31 cellular contexts compared by ENCODE assay signal in the genomic region with DNA sequence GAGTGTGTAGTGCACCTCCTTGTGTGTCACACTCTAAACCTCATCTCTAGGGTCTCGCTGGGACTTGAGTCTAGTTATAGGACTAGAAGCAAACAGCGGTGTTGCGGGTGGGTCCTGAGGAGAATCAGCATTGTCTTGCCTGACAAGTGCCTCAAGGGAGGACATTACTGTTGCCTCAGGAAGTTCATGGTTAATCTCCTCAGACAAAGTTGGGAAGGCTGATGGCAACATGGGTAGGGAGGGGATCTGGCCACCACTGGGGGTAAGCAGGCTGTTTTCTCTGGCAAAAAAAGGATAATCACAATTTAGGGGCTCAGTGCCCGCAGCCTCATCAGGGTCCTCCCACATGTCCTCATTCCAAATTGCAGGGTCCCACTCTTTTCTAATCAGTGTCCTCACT. TPM values are rescaled to one million over a fixed set of nuclear protein-coding genes. Genes with fewer than 3 reads are reported as not detected.
"Had no signal": no experiment of that assay in that cellular context is flagged by ENCODE, and none has a peak within 500 bp of the region (broad histone marks: within the 10 kb centered on the region; RNA-seq: fewer than 3 reads in every experiment).

No MANE protein-coding gene starts in this region.

- FAIRE-seq: pancreas, urothelium cell line had no signal

- H3K4me1 ChIP-seq: neural progenitor cell, pancreas, prostate gland, right lobe of liver, spleen, suprapubic skin, testis, tibial artery, transverse colon, upper lobe of left lung had no signal

- DNase-seq: naive thymus-derived CD4-positive, alpha-beta T cell; natural killer cell; occipital lobe; pancreas; retina; right cardiac atrium; right lobe of liver; spleen; stimulated activated CD4-positive, alpha-beta T cell treated with anti-CD3 and anti-CD28 coated beads, Interleukin-12 subunit alpha, Interleukin-12 subunit beta, amount 100 ng/mL, for 4 hours; stimulated activated CD4-positive, alpha-beta T cell treated with anti-CD3 and anti-CD28 coated beads, Interleukin-1b, Interleukin-23, amount 100 ng/mL, for 48 hours; stimulated activated CD4-positive, alpha-beta T cell treated with anti-CD3 and anti-CD28 coated beads, Interleukin-4, amount 100 ng/mL, for 1 hour; stimulated activated CD4-positive, alpha-beta T cell treated with anti-CD3 and anti-CD28 coated beads, Interleukin-4, amount 100 ng/mL, for 4 hours; stimulated activated CD8-positive, alpha-beta memory T cell treated with anti-CD3 and anti-CD28 coated beads, Interleukin-4, amount 100 ng/mL, for 48 hours; stimulated activated naive CD4-positive, alpha-beta T cell; stimulated activated naive CD8-positive, alpha-beta T cell treated with anti-CD3 and anti-CD28 coated beads, Interleukin-15, amount 100 ng/mL, for 72 hours; stimulated activated naive CD8-positive, alpha-beta T cell treated with anti-CD3 and anti-CD28 coated beads, Interleukin-15, Interleukin-2, amounts not matched to agents 100 U/mL and 50 U/mL, for 24 hours; substantia nigra; testis; tibial artery; transverse colon; upper lobe of left lung had no signal

- H3K27me3 ChIP-seq: neural progenitor cell, pancreas, right lobe of liver, spleen, suprapubic skin, testis, tibial artery, transverse colon, upper lobe of left lung had no signal

- H3K27ac ChIP-seq: neural progenitor cell, pancreas, prostate gland, right lobe of liver, skin epidermis, spleen, suprapubic skin, testis, tibial artery, transverse colon, upper lobe of left lung had no signal

- H3K4me1 Mint-ChIP-seq: natural killer cell, nephron had no signal

- H3K9me3 ChIP-seq: pancreas, prostate gland, right lobe of liver, spleen, suprapubic skin, testis, tibial artery, transverse colon, upper lobe of left lung had no signal

- H3K4me3 Mint-ChIP-seq: naive thymus-derived CD4-positive, alpha-beta T cell; natural killer cell; nephron; neural progenitor cell; stimulated activated memory B cell treated with anti-CD40 and anti-IgM and Interleukin-4, amounts not matched to agents 10 μg/mL and 1 μg/mL and 100 μg/mL, for 72 hours; stimulated activated naive CD8-positive, alpha-beta T cell treated with anti-CD3 and anti-CD28 coated beads, Interleukin-15, amount 100 ng/mL, for 72 hours had no signal

- H3K9me3 Mint-ChIP-seq: naive thymus-derived CD4-positive, alpha-beta T cell; natural killer cell; stimulated activated memory B cell treated with anti-CD40 and anti-IgM and Interleukin-4, amounts not matched to agents 10 μg/mL and 1 μg/mL and 100 μg/mL, for 72 hours; stimulated activated naive CD8-positive, alpha-beta T cell treated with anti-CD3 and anti-CD28 coated beads, Interleukin-15, amount 100 ng/mL, for 72 hours had no signal

- H3K27ac Mint-ChIP-seq: naive thymus-derived CD4-positive, alpha-beta T cell; natural killer cell; nephron; neural progenitor cell; stimulated activated memory B cell treated with anti-CD40 and anti-IgM and Interleukin-4, amounts not matched to agents 10 μg/mL and 1 μg/mL and 100 μg/mL, for 72 hours; stimulated activated naive CD8-positive, alpha-beta T cell treated with anti-CD3 and anti-CD28 coated beads, Interleukin-15, amount 100 ng/mL, for 72 hours had no signal

- H3K4me3 ChIP-seq: neural progenitor cell, pancreas, prostate gland, right lobe of liver, skin epidermis, smooth muscle cell, spleen, suprapubic skin, testis, tibial artery, transverse colon, upper lobe of left lung had no signal

- H2AFZ ChIP-seq: neural progenitor cell had no signal

- H3K4me2 ChIP-seq: neural progenitor cell, smooth muscle cell had no signal

- ATAC-seq: naive thymus-derived CD4-positive, alpha-beta T cell; natural killer cell; pancreas; right cardiac atrium; right lobe of liver; stimulated activated memory B cell treated with anti-CD40 and anti-IgM and Interleukin-4, amounts not matched to agents 10 μg/mL and 1 μg/mL and 100 μg/mL, for 72 hours; stimulated activated naive CD8-positive, alpha-beta T cell treated with anti-CD3 and anti-CD28 coated beads, Interleukin-15, amount 100 ng/mL, for 72 hours; stimulated activated naive CD8-positive, alpha-beta T cell treated with anti-CD3 and anti-CD28 coated beads, Interleukin-15, Interleukin-2, amounts not matched to agents 100 U/mL and 50 U/mL, for 24 hours had no signal

- H3K36me3 Mint-ChIP-seq: naive thymus-derived CD4-positive, alpha-beta T cell; natural killer cell; neural progenitor cell; stimulated activated memory B cell treated with anti-CD40 and anti-IgM and Interleukin-4, amounts not matched to agents 10 μg/mL and 1 μg/mL and 100 μg/mL, for 72 hours had no signal

- H3K9ac ChIP-seq: neural progenitor cell had no signal

- H3K27me3 Mint-ChIP-seq: stimulated activated memory B cell treated with anti-CD40 and anti-IgM and Interleukin-4, amounts not matched to agents 10 μg/mL and 1 μg/mL and 100 μg/mL, for 72 hours; stimulated activated naive CD8-positive, alpha-beta T cell treated with anti-CD3 and anti-CD28 coated beads, Interleukin-15, amount 100 ng/mL, for 72 hours had no signal

- H3K36me3 ChIP-seq: neural progenitor cell, pancreas, prostate gland, right lobe of liver, spleen, suprapubic skin, tibial artery, transverse colon, upper lobe of left lung had no signal

RNA-seq across cellular contexts. Expression of a gene that starts 12.4 kb away (rescaled TPM):
- total RNA-seq: naive thymus-derived CD4-positive, alpha-beta T cell; osteoblast; prostate gland; pulmonary artery endothelial cell; smooth muscle cell had no signal
